ENCODE assay signal across 10 cellular contexts in genomic region chr11:2912498-2912897, GRCh38.
A peak's percentile ranks its signal among the peaks of the same experiment; 100 is the strongest.
DNase-seq lines count a peak whose midpoint lies in the region; TF ChIP-seq lines count a peak whose summit lies in the region.
"Had no signal": no experiment of that assay in that cellular context is flagged by ENCODE, and none has a peak within 500 bp of the region (broad histone marks: within the 10 kb centered on the region; RNA-seq: fewer than 3 reads in every experiment).

No MANE protein-coding gene starts in this region.

- H3K9me3 ChIP-seq in duodenal mucosa (ENCODE audit: control insufficient read depth in 1 of 2, low read length in 2 of 2) (no peaks in the 10 kb centered on the region), muscle layer of duodenum (ENCODE audit: control insufficient read depth in 1 of 2, low read length in 2 of 2) (no peaks in the 10 kb centered on the region)

- H3K27me3 ChIP-seq in duodenal mucosa (ENCODE audit: control insufficient read depth in 1 of 2, insufficient read depth in 2 of 2, low read length in 2 of 2) (no peaks in the 10 kb centered on the region), muscle layer of duodenum (ENCODE audit: low read depth, low read length) (no peaks in the 10 kb centered on the region)

- peaks cover 34 to 36% of the 10 kb centered on the region in 2 donors for H3K4me1 ChIP-seq in duodenal mucosa (ENCODE audit: control insufficient read depth in 1 of 2, insufficient read depth in 2 of 2, low read length in 2 of 2)
- H3K4me1 ChIP-seq in muscle layer of duodenum (ENCODE audit: control insufficient read depth in 1 of 2, insufficient read depth in 2 of 2, low read length in 2 of 2) = peaks cover 3% of the 10 kb centered on the region in 2 donors

- DNase-seq in COLO668 (lab: John Stamatoyannopoulos, UW; ENCODE audit: unreplicated experiment) (peak; percentile 87), NCI-H2029 (lab: John Stamatoyannopoulos, UW) (peak; percentile 92), cerebellar cortex (ENCODE audit: low spot score) (no peak), GM13977 (ENCODE audit: low spot score) (no peak), NCI-H2081 (lab: John Stamatoyannopoulos, UW) (no peak), NCI-H2227 (lab: John Stamatoyannopoulos, UW; ENCODE audit: unreplicated experiment) (no peak)

- TF ChIP-seq CTCF in GM13977 (IDR thresholded peaks at IDR 0.05; ENCODE audit: extremely low read depth, insufficient read depth, missing control alignments) = no peak

- H3K9ac ChIP-seq in duodenal mucosa (ENCODE audit: low read depth in 1 of 2, low read length in 2 of 2) = peak overlapping the region; percentile 52 to 70

- H3K4me3 ChIP-seq in duodenal mucosa (ENCODE audit: low read depth in 1 of 2, low read length in 2 of 2) (no peak overlapping the region), muscle layer of duodenum (ENCODE audit: low read depth in 1 of 2, low read length in 2 of 2) (no peak overlapping the region)
- H3K4me3 ChIP-seq: GM12878 had no signal

- H3K27ac ChIP-seq in duodenal mucosa (ENCODE audit: low read depth, low read length) = peak overlapping the region; percentile 93
- peak overlapping the region; percentile 72 for H3K27ac ChIP-seq in muscle layer of duodenum (ENCODE audit: low read length)
- H3K27ac ChIP-seq: HL-60 had no signal

- in situ Hi-C loops in GM13977 (cut with MboI; ENCODE audit: low pct_unique_long_range_greater_than_20kb, low sequenced_read_pairs, unreplicated experiment) = no loop called here

- peaks cover 4 to 5% of the 10 kb centered on the region in 2 donors for H3K36me3 ChIP-seq in duodenal mucosa (ENCODE audit: control insufficient read depth in 1 of 2, insufficient read depth in 2 of 2, low read length in 2 of 2)
- no peaks in the 10 kb centered on the region for H3K36me3 ChIP-seq in muscle layer of duodenum (ENCODE audit: control insufficient read depth in 1 of 2, insufficient read depth in 2 of 2, low read length in 2 of 2)

Comparison
In these comparisons a context has a peak if more than half of its experiments do, and no peak if none do; other contexts are left out.
1. DNase-seq: peak in COLO668 (single experiment) and NCI-H2029 (single experiment); none in cerebellar cortex (single experiment), GM13977 (single experiment), NCI-H2081 (0 of 2) and NCI-H2227 (single experiment).